1 cellular context compared by ENCODE assay signal in genomic region chr17:4902540-4902939, GRCh38.
TF ChIP-seq lines count a peak whose summit lies in the region.

No MANE protein-coding gene starts in this region.

TF ChIP-seq in IMR-90, 13 proteins besides CTCF, POLR2A, EP300 and RAD21:
- TF ChIP-seq FOS (IDR thresholded peaks at IDR 0.05; ENCODE audit: low read depth, low read length) (no peak), BHLHE40 (IDR thresholded peaks at IDR 0.05; ENCODE audit: low read depth, low read length) (no peak), RCOR1 (IDR thresholded peaks at IDR 0.05; ENCODE audit: insufficient replicate concordance, low read length) (no peak), USF2 (IDR thresholded peaks at IDR 0.05; ENCODE audit: low read depth, low read length) (no peak), CHD1 (IDR thresholded peaks at IDR 0.05; ENCODE audit: low read depth, low read length) (no peak), MXI1 (IDR thresholded peaks at IDR 0.05; ENCODE audit: borderline replicate concordance, low read depth, low read length) (no peak), NFE2L2 (IDR thresholded peaks at IDR 0.05; ENCODE audit: low read depth, low read length) (no peak), CEBPB (IDR thresholded peaks at IDR 0.05; ENCODE audit: low read depth, low read length) (no peak), MAZ (IDR thresholded peaks at IDR 0.05; ENCODE audit: borderline replicate concordance, low read depth, low read length) (no peak), MAFK (IDR thresholded peaks at IDR 0.05; ENCODE audit: low read depth, low read length) (no peak), ELK1 (IDR thresholded peaks at IDR 0.05; ENCODE audit: borderline replicate concordance, low read depth, low read length) (no peak), SMC3 (IDR thresholded peaks at IDR 0.05; ENCODE audit: low read depth, low read length) (no peak), RFX5 (IDR thresholded peaks at IDR 0.05; ENCODE audit: low read depth, low read length) (no peak)
